17 cellular contexts compared by ENCODE assay signal in genomic region chr12:101782544-101782855, GRCh38. TPM values are rescaled to one million over a fixed set of nuclear protein-coding genes. Genes with fewer than 3 reads are reported as not detected.
A peak's percentile ranks its signal among the peaks of the same experiment; 100 is the strongest.
DNase-seq lines count a peak whose midpoint lies in the region; ATAC-seq and TF ChIP-seq lines count a peak whose summit lies in the region.
"Had no signal": no experiment of that assay in that cellular context is flagged by ENCODE, and none has a peak within 500 bp of the region (broad histone marks: within the 10 kb centered on the region; RNA-seq: fewer than 3 reads in every experiment).

No MANE protein-coding gene starts in this region.

- H3K27ac Mint-ChIP-seq in activated CD8-positive, alpha-beta T cell treated with anti-CD3 and anti-CD28 coated beads for 36 hours = peak overlapping the region; percentile 90

- CTCF ChIA-PET in activated CD8-positive, alpha-beta T cell treated with anti-CD3 and anti-CD28 coated beads for 36 hours (lab: Charles Lee) = interaction anchor here (1.1 to 7.8 kb wide), 2 partner anchors 9 to 48 kb away, joined by 3 to 104 read pairs; partner anchors contain the start of gene GNPTAB

- in situ Hi-C loops in G401 (cut with HindIII; ENCODE audit: low sequenced_read_pairs) = no loop called here

- no peak for TF ChIP-seq CTCF in activated CD8-positive, alpha-beta T cell treated with anti-CD3 and anti-CD28 coated beads for 36 hours (IDR thresholded peaks at IDR 0.05)
- no peak for TF ChIP-seq CTCF in testis (IDR thresholded peaks at IDR 0.05)
- TF ChIP-seq CTCF in heart right ventricle (IDR thresholded peaks at IDR 0.05) = no peak

- no peak overlapping the region for H3K4me3 ChIP-seq in testis
- no peak overlapping the region for H3K4me3 ChIP-seq in heart right ventricle
- H3K4me3 ChIP-seq: body of pancreas had no signal

- POLR2A ChIA-PET in activated CD8-positive, alpha-beta T cell treated with anti-CD3 and anti-CD28 coated beads for 36 hours (lab: Charles Lee) = interaction anchor here (0.6 to 3.5 kb wide), 3 partner anchors 44 to 101 kb away, joined by 5 to 16 read pairs (median 6); partner anchors contain the start of gene GNPTAB

- no peak overlapping the region for H3K27ac ChIP-seq in testis
- H3K27ac ChIP-seq in heart right ventricle = no peak overlapping the region
- H3K27ac ChIP-seq: body of pancreas had no signal

- H3K36me3 ChIP-seq in testis (ENCODE audit: low read depth, missing control alignments) = no peaks in the 10 kb centered on the region
- H3K36me3 ChIP-seq in heart right ventricle = peaks cover 0 to 70% (median 6%) of the 10 kb centered on the region in 9 donors

- H3K4me1 ChIP-seq in testis (no peaks in the 10 kb centered on the region), heart right ventricle (peaks cover 0 to 17% (median 8%) of the 10 kb centered on the region in 9 donors)
- H3K4me1 ChIP-seq: body of pancreas had no signal

- H3K36me3 Mint-ChIP-seq in activated CD8-positive, alpha-beta T cell treated with anti-CD3 and anti-CD28 coated beads for 36 hours (ENCODE audit: low read depth) = peaks cover 40% of the 10 kb centered on the region

- DNase-seq in AG08395 (ENCODE audit: low spot score) = peak; percentile 10
- DNase-seq in EL = peak; percentile 24
- no peak for DNase-seq in activated CD8-positive, alpha-beta T cell treated with anti-CD3 and anti-CD28 coated beads for 36 hours
- DNase-seq in iris pigment epithelial cell (ENCODE audit: low read depth) = peak; percentile 78
- no peak for DNase-seq in retina
- DNase-seq in G401 (ENCODE audit: low spot score) = no peak
- DNase-seq in testis = no peak
- DNase-seq in heart right ventricle = no peak
- DNase-seq: body of pancreas; effector memory CD8-positive, alpha-beta T cell; glutamatergic neuron; GOT3; kidney glomerular epithelial cell; NCI-H2029; NCI-H774; stimulated activated CD4-positive, alpha-beta T cell treated with anti-CD3 and anti-CD28 coated beads, Interleukin-4, amount 100 ng/mL, for 4 hours; stimulated activated naive CD4-positive, alpha-beta T cell treated with Interleukin-2 at 50 U/mL for 16 hours had no signal

- H3K27me3 ChIP-seq in testis (no peaks in the 10 kb centered on the region), heart right ventricle (no peaks in the 10 kb centered on the region)
- H3K27me3 ChIP-seq: body of pancreas had no signal

- H3K9me3 Mint-ChIP-seq in activated CD8-positive, alpha-beta T cell treated with anti-CD3 and anti-CD28 coated beads for 36 hours = no peaks in the 10 kb centered on the region
- H3K9me3 Mint-ChIP-seq: effector memory CD8-positive, alpha-beta T cell had no signal

- peaks cover 25% of the 10 kb centered on the region for H3K4me1 Mint-ChIP-seq in activated CD8-positive, alpha-beta T cell treated with anti-CD3 and anti-CD28 coated beads for 36 hours (ENCODE audit: low read depth)

- intact Hi-C loops in activated CD8-positive, alpha-beta T cell treated with anti-CD3 and anti-CD28 coated beads for 36 hours (cut with micrococcal nuclease) = no loop called here
- intact Hi-C loops in testis (cut with DNase I; ENCODE audit: low total_unique reads) = no loop called here
- intact Hi-C loops in heart right ventricle (cut with DNase I) = no loop called here

- no peak for TF ChIP-seq POLR2A in testis (IDR thresholded peaks at IDR 0.05)

- H3K27me3 Mint-ChIP-seq in activated CD8-positive, alpha-beta T cell treated with anti-CD3 and anti-CD28 coated beads for 36 hours = no peaks in the 10 kb centered on the region
- H3K27me3 Mint-ChIP-seq: effector memory CD8-positive, alpha-beta T cell had no signal

- ATAC-seq in activated CD8-positive, alpha-beta T cell treated with anti-CD3 and anti-CD28 coated beads for 36 hours = no peak
- no peak for ATAC-seq in heart right ventricle
- ATAC-seq: body of pancreas had no signal

- H3K4me3 Mint-ChIP-seq in activated CD8-positive, alpha-beta T cell treated with anti-CD3 and anti-CD28 coated beads for 36 hours = peak overlapping the region; percentile 1
- H3K4me3 Mint-ChIP-seq: effector memory CD8-positive, alpha-beta T cell had no signal

- H3K9me3 ChIP-seq in testis (no peaks in the 10 kb centered on the region), heart right ventricle (no peaks in the 10 kb centered on the region)
- H3K9me3 ChIP-seq: body of pancreas had no signal

RNA-seq across cellular contexts. Expression of gene SYCP3, which starts 43.2 kb away (rescaled TPM):
- total RNA-seq in activated CD8-positive, alpha-beta T cell treated with anti-CD3 and anti-CD28 coated beads for 36 hours = under 1 TPM; 0.09 to 0.36 TPM
- not detected in 2 replicates for total RNA-seq in G401 (2014; rRNA removed; shearing (Covaris generic))
- total RNA-seq in testis (10 to 100 TPM; 42.4 to 69.4 TPM), heart right ventricle (under 1 TPM in 1 of 10 donors, not detected in 9; 0.18 TPM)
- polyA plus RNA-seq in testis (ENCODE audit: insufficient read depth, low read depth, low replicate concordance) (127 TPM), heart right ventricle (under 1 TPM; 0.07 to 0.22 TPM)

RNA-seq across cellular contexts. Expression of gene GNPTAB, which starts 48.3 kb away (rescaled TPM):
- 10 to 100 TPM; 52.4 to 56.9 TPM for total RNA-seq in activated CD8-positive, alpha-beta T cell treated with anti-CD3 and anti-CD28 coated beads for 36 hours
- 10.4 and 13.6 TPM in 2 replicates for total RNA-seq in G401 (2014; rRNA removed; shearing (Covaris generic))
- total RNA-seq in testis = 10 to 100 TPM; 39.6 to 41.3 TPM
- 19.1 TPM for polyA plus RNA-seq in testis (ENCODE audit: insufficient read depth, low read depth, low replicate concordance)
- total RNA-seq in heart right ventricle = 10 to 100 TPM; 39.9 to 60.6 (median 49.0) TPM
- 10 to 100 TPM; 10.5 to 24.6 TPM for polyA plus RNA-seq in heart right ventricle

Comparison
In these comparisons a context has a peak if more than half of its experiments do, and no peak if none do; other contexts are left out.
1. DNase-seq: peak in AG08395 (single experiment), EL (single experiment) and iris pigment epithelial cell (single experiment); none in activated CD8-positive, alpha-beta T cell treated with anti-CD3 and anti-CD28 coated beads for 36 hours (single experiment), retina (single experiment), G401 (single experiment), testis (single experiment) and heart right ventricle (0 of 2).
2. RNA of gene SYCP3, which starts 43.2 kb away (total RNA-seq): 42.4 to 69.4 TPM in testis; 0.09 to 0.36 TPM in activated CD8-positive, alpha-beta T cell treated with anti-CD3 and anti-CD28 coated beads for 36 hours, not detected in G401 and 0.18 TPM in heart right ventricle; every median in the first group is over 10 times any median in the second.